In the genomic region with DNA sequence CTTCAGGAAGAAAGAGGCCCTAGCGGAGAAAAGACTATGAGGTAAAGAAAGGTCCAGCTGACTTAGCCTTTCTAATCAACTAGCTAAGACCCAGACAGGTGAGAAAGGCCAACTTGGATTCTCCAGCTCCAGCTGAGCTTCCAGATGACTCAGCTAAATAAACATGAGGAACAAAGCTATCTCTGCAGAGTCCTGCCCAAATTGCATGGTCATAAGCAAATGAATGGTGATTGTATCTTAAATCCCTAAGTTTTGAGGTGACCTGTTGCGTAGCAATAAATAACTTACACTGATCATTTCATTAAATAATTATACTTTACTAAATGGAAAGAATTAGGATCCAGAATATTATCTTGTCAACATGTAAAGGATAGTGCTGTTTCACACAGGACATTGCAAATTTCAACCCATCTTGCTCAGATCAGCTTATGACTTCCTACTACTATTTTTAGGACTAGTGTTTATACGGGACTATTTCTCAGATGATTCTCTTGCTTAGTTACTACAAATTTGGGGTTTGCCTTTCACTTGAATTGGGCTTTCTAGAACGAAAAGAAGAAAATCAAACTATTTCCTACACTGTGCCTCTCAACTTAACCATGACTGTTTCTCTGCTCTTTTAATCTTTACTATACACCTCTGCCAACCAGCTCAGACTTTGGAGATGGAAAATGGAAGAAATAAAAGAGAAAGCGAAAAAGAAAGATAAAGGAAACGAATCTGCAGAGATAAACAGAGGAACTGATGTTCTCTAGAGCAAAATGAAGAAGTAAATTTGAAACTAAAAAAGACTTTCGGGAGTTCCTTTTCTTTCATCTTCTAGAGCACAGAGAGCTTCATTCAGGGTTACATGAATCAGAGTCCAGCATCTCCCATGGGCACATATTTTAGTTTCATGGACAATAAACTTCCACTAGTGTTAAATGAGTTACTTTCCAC, we compare ENCODE assay signal across 8 cellular contexts. TPM values are rescaled to one million over a fixed set of nuclear protein-coding genes. Genes with fewer than 3 reads are reported as not detected.
DNase-seq lines count a peak whose midpoint lies in the region; ATAC-seq, FAIRE-seq and TF ChIP-seq lines count a peak whose summit lies in the region.

No MANE protein-coding gene starts in this region.

- H3K36me3 ChIP-seq in upper lobe of right lung (no peaks in the 10 kb centered on the region), kidney (ENCODE audit: control insufficient read depth in 1 of 2, insufficient read depth in 2 of 2, low read length in 2 of 2) (no peaks in the 10 kb centered on the region)

- H3K4me3 ChIP-seq in fibroblast of the aortic adventitia (ENCODE audit: low read depth, low read length) = no peak overlapping the region
- peak overlapping the region; percentile 14 for H3K4me3 ChIP-seq in upper lobe of right lung
- H3K4me3 ChIP-seq in kidney (ENCODE audit: low read length in 2 of 2) = no peak overlapping the region

- ATAC-seq in activated T-cell treated with anti-CD3 and anti-CD28 coated beads, Interleukin-2, amount 50 U/mL, for 72 hours (replicated peaks in 1 of 2) = peak; percentile 32 to 58
- peak; percentile 44 for ATAC-seq in HG03066 (IDR thresholded peaks at IDR 0.05; ENCODE audit: low read depth, unreplicated experiment)
- no peak for ATAC-seq in upper lobe of right lung

- H3K9me3 Mint-ChIP-seq in activated T-cell treated with anti-CD3 and anti-CD28 coated beads, Interleukin-2, amount 50 U/mL, for 72 hours = peaks cover 3 to 6% of the 10 kb centered on the region in 2 donors

- intact Hi-C loops in upper lobe of right lung (cut with DNase I) (no loop called here), kidney (cut with DNase I) (no loop called here)

- H3K4me1 ChIP-seq in upper lobe of right lung (no peaks in the 10 kb centered on the region), kidney (ENCODE audit: control insufficient read depth in 1 of 2, insufficient read depth in 1 of 2, low read depth in 1 of 2, low read length in 2 of 2) (peaks cover 0 to 2% of the 10 kb centered on the region in 2 donors)

- no peaks in the 10 kb centered on the region for H3K27me3 Mint-ChIP-seq in activated T-cell treated with anti-CD3 and anti-CD28 coated beads, Interleukin-2, amount 50 U/mL, for 72 hours (ENCODE audit: low read depth)

- FAIRE-seq in kidney (lab: Jason Lieb, UNC) = no peak

- H3K27ac ChIP-seq in upper lobe of right lung (no peak overlapping the region), kidney (ENCODE audit: low read depth in 2 of 2, low read length in 2 of 2) (no peak overlapping the region)

- H3K4me3 Mint-ChIP-seq in activated T-cell treated with anti-CD3 and anti-CD28 coated beads, Interleukin-2, amount 50 U/mL, for 72 hours = peak overlapping the region; percentile 73 to 79

- H3K27ac Mint-ChIP-seq in activated T-cell treated with anti-CD3 and anti-CD28 coated beads, Interleukin-2, amount 50 U/mL, for 72 hours = peak overlapping the region; percentile 89

- H3K27me3 ChIP-seq in upper lobe of right lung = no peaks in the 10 kb centered on the region

- no peaks in the 10 kb centered on the region for H3K9me3 ChIP-seq in upper lobe of right lung
- H3K9me3 ChIP-seq in kidney (ENCODE audit: control insufficient read depth in 1 of 2, low read length in 2 of 2) = no peaks in the 10 kb centered on the region

- H3K36me3 Mint-ChIP-seq in activated T-cell treated with anti-CD3 and anti-CD28 coated beads, Interleukin-2, amount 50 U/mL, for 72 hours (ENCODE audit: insufficient read depth in 2 of 2) = peaks cover 0 to 4% of the 10 kb centered on the region in 2 donors

- no peak overlapping the region for H3K9ac ChIP-seq in kidney (ENCODE audit: low read length in 2 of 2)

- DNase-seq in activated T-cell treated with anti-CD3 and anti-CD28 coated beads, Interleukin-2, amount 50 U/mL, for 72 hours = no peak
- no peak for DNase-seq in activated T-cell treated with anti-CD3 and anti-CD28 coated beads, Interleukin-2, amount 50 U/mL, for 1 hour
- DNase-seq in SHP77 treated with DMSO at 0.1 percent for 48 hours (lab: John Stamatoyannopoulos, UW) = peak; percentile 66
- peak; percentile 26 for DNase-seq in fibroblast of the aortic adventitia (ENCODE audit: low read depth)
- DNase-seq in upper lobe of right lung = no peak
- DNase-seq in NCI-H1105 (lab: John Stamatoyannopoulos, UW) = no peak
- no peak for DNase-seq in kidney

- TF ChIP-seq CTCF in fibroblast of the aortic adventitia (IDR thresholded peaks at IDR 0.05; ENCODE audit: insufficient read depth, low read length) (no peak), upper lobe of right lung (IDR thresholded peaks at IDR 0.05) (no peak), kidney (IDR thresholded peaks at IDR 0.05; ENCODE audit: borderline replicate concordance, extremely low read depth, insufficient read depth) (no peak)

- H3K4me1 Mint-ChIP-seq in activated T-cell treated with anti-CD3 and anti-CD28 coated beads, Interleukin-2, amount 50 U/mL, for 72 hours (ENCODE audit: low read depth) = peaks cover 13% of the 10 kb centered on the region

RNA-seq across cellular contexts. Expression of a gene that starts 6.6 kb away (rescaled TPM):
- not detected for total RNA-seq in activated T-cell treated with anti-CD3 and anti-CD28 coated beads, Interleukin-2, amount 50 U/mL, for 72 hours
- total RNA-seq in fibroblast of the aortic adventitia (ENCODE audit: low replicate concordance) (not detected in 2 replicates), upper lobe of right lung (not detected), kidney (not detected)
- polyA plus RNA-seq in kidney (ENCODE audit: insufficient read depth, low read depth, low replicate concordance) = not detected

Comparison
In these comparisons a context has a peak if more than half of its experiments do, and no peak if none do; other contexts are left out.
1. DNase-seq: peak in SHP77 treated with DMSO at 0.1 percent for 48 hours (single experiment) and fibroblast of the aortic adventitia (single experiment); none in activated T-cell treated with anti-CD3 and anti-CD28 coated beads, Interleukin-2, amount 50 U/mL, for 72 hours (0 of 2), activated T-cell treated with anti-CD3 and anti-CD28 coated beads, Interleukin-2, amount 50 U/mL, for 1 hour (single experiment), upper lobe of right lung (single experiment), NCI-H1105 (single experiment) and kidney (single experiment).